8 cellular contexts compared by ENCODE assay signal in the genomic region with DNA sequence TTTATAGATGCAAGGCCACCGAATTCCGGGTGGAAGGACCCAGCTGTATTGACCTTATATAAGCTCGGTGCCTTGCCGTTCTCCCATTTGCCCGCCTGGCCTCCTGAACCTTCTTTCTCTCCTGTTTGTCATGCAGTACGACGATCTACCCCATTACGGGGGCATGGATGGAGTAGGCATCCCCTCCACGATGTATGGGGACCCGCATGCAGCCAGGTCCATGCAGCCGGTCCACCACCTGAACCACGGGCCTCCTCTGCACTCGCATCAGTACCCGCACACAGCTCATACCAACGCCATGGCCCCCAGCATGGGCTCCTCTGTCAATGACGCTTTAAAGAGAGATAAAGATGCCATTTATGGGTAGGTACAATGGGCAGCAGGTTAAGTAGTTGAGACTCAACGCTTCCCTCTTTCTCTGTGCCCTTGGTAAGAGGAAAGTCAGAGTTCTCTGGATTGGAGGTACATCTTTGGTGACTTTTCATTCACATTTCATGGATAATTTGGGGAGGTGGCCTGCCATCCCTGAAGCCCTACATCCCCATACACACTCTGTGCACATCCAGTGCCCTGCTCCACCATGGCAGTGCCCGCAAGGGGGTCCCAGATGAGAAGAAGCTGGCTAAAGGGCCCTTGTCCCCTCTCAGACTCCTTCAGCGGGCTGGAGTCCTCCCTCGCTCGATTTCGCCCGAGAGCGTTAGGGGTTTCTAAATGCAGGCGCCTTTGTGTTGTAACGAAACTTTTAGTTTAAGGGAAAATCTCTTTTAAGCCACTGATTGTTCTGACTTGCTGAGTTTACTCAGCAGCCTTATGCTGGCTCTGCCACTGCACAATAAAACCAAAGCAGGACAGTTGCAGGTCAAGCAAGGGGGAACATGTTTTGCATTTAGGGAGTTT. TPM values are rescaled to one million over a fixed set of nuclear protein-coding genes. Genes with fewer than 3 reads are reported as not detected.
DNase-seq lines count a peak whose midpoint lies in the region; ATAC-seq, FAIRE-seq and TF ChIP-seq lines count a peak whose summit lies in the region.

No MANE protein-coding gene starts in this region.

- peaks cover 34 to 62% of the 10 kb centered on the region in 2 donors for H3K4me1 Mint-ChIP-seq in immature natural killer cell

- ATAC-seq in K562 = no peak
- no peak for ATAC-seq in GM19455 (IDR thresholded peaks at IDR 0.05; ENCODE audit: unreplicated experiment)
- no peak for ATAC-seq in HG03378 (IDR thresholded peaks at IDR 0.05; ENCODE audit: unreplicated experiment)

- WGBS in K562 (ENCODE audit: insufficient coverage, low coverage, missing lambda C conversion rate) = 87% methylated on average over 21 of the region's 26 CpGs
- WGBS in small intestine, 3 donors = 28 to 46% (median 31%) methylated on average over 26 of the region's 26 CpGs

- no peak for FAIRE-seq in K562 (lab: Jason Lieb, UNC)
- no peak for FAIRE-seq in small intestine (lab: Jason Lieb, UNC)

- H2AFZ ChIP-seq in K562 (ENCODE audit: low read depth, low read length) = no peak overlapping the region; the same call in 1 of the 2 replicates

- no peaks in the 10 kb centered on the region for H3K9me1 ChIP-seq in K562 (ENCODE audit: control insufficient read depth, insufficient read depth, low read length)

- DNase-seq in HCEC 1CT = peak; percentile 53
- no peak for DNase-seq in K562 (ENCODE audit: extremely low read depth in 1 of 4, low spot score in 3 of 4)
- DNase-seq in immature natural killer cell = no peak
- no peak for DNase-seq in small intestine
- no peak for DNase-seq in DMS 273 (lab: John Stamatoyannopoulos, UW; ENCODE audit: unreplicated experiment)
- no peak for DNase-seq in Ammon's horn (ENCODE audit: low spot score)

- TF ChIP-seq RAD21 in K562 (CRISPR knock-in tag; conservative IDR thresholded peaks at IDR 0.05 in 1 of 2, IDR thresholded peaks at IDR 0.05 in 1 of 2) = no peak

- no peaks in the 10 kb centered on the region for H3K36me3 Mint-ChIP-seq in immature natural killer cell

- TF ChIP-seq EP300 in K562 (IDR thresholded peaks at IDR 0.05; ENCODE audit: low read length) = no peak

- peaks cover 0 to 6% (median 0%) of the 10 kb centered on the region in 6 donors for H3K9me3 Mint-ChIP-seq in immature natural killer cell

- no peak overlapping the region; a peak in 1 of 4 replicates for H3K9ac ChIP-seq in K562 (ENCODE audit: insufficient read depth in 1 of 2, low read depth in 2 of 2, low read length in 2 of 2)

- TF ChIP-seq CTCF in K562 (IDR thresholded peaks at IDR 0.05 in 2 of 3, conservative IDR thresholded peaks at IDR 0.05 in 1 of 3; ENCODE audit: insufficient read depth in 2 of 3, low read depth in 1 of 3, low read length in 3 of 3) = no peak

- no peaks in the 10 kb centered on the region for H4K20me1 ChIP-seq in K562 (replicated peaks; ENCODE audit: control insufficient read depth, insufficient read depth, low read length)

- BruUV-seq in K562 (replicated peaks; lab: Mats Ljungman, UMichigan) = no TSS peak

- in situ Hi-C loops in K562 (cut with MboI) = no loop called here

- H3K27me3 ChIP-seq in K562 (ENCODE audit: control insufficient read depth in 2 of 2, insufficient read depth in 2 of 2, low read length in 2 of 2) = no peaks in the 10 kb centered on the region
- peaks cover 3 to 15% of the 10 kb centered on the region in 2 donors for H3K27me3 ChIP-seq in small intestine (ENCODE audit: control insufficient read depth in 2 of 2, insufficient read depth in 2 of 2, low read length in 2 of 2)

- H3K4me3 ChIP-seq in K562 = peak overlapping the region; percentile 50; the same call in 1 of the 2 replicates
- H3K4me3 ChIP-seq in small intestine (ENCODE audit: low read depth in 1 of 2, low read length in 2 of 2) = peak overlapping the region; percentile 2 to 33

- H3K4me2 ChIP-seq in K562 (ENCODE audit: insufficient read depth, low read length) = peak overlapping the region; percentile 56

- H3K4me1 ChIP-seq in K562 (replicated peaks in 1 of 2; ENCODE audit: control insufficient read depth in 2 of 2, insufficient read depth in 2 of 2, low read length in 2 of 2) = peaks cover 0 to 22% of the 10 kb centered on the region in 2 experiments; a peak in 3 of 5 replicates
- H3K4me1 ChIP-seq in small intestine (ENCODE audit: control insufficient read depth in 2 of 2, insufficient read depth in 1 of 2, low read depth in 1 of 2, low read length in 1 of 2) = peaks cover 0 to 2% of the 10 kb centered on the region in 2 donors

- H3K27ac ChIP-seq in K562 (ENCODE audit: extremely low read depth, low read depth, low read length) = no peak overlapping the region
- peak overlapping the region in 1 of 2 donors; percentile 79 for H3K27ac ChIP-seq in small intestine (ENCODE audit: low read depth in 1 of 2, low read length in 1 of 2)

- CTCF ChIA-PET in K562 (lab: Yijun Ruan, JAX; ENCODE audit: low intra/inter-chr PET ratio) = no interaction called here

- H3K9me3 ChIP-seq in K562 (replicated peaks; ENCODE audit: control insufficient read depth, insufficient read depth, low read depth, low read length) (no peaks in the 10 kb centered on the region), small intestine (ENCODE audit: control insufficient read depth, low read depth) (no peaks in the 10 kb centered on the region)

- H3K27me3 Mint-ChIP-seq in immature natural killer cell (ENCODE audit: low read depth in 3 of 3) = peaks cover 30 to 42% (median 32%) of the 10 kb centered on the region in 3 donors

- intact Hi-C loops in K562 (cut with micrococcal nuclease) = loop anchor here (5.0 to 10.0 kb wide), 2 partner anchors 44 to 1037 kb away; no protein-coding TSS in a partner anchor

- H3K36me3 ChIP-seq in K562 (ENCODE audit: control insufficient read depth, insufficient read depth, low read length) (peaks cover 17% of the 10 kb centered on the region; the same call in 2 of the 3 replicates), small intestine (ENCODE audit: control insufficient read depth in 2 of 2, insufficient read depth in 2 of 2, low read length in 2 of 2) (no peaks in the 10 kb centered on the region)

- peak overlapping the region; percentile 62 to 96 (median 78) for H3K4me3 Mint-ChIP-seq in immature natural killer cell

- peaks cover 16% of the 10 kb centered on the region; the same call in 2 of the 3 replicates for H3K79me2 ChIP-seq in K562 (ENCODE audit: control insufficient read depth, insufficient read depth, low read length)

- H3K27ac Mint-ChIP-seq in immature natural killer cell = peak overlapping the region in 2 of 6 donors; percentile 7 to 59

- POLR2A ChIA-PET in K562 (lab: Yijun Ruan, JAX) = interaction anchor here (0.6 to 1.6 kb wide), 2 partner anchors 25 to 79 kb away, joined by 3 to 4 read pairs; no protein-coding TSS in a partner anchor

- no peak for TF ChIP-seq POLR2A in K562 (conservative IDR thresholded peaks at IDR 0.05)

TF ChIP-seq in K562, 482 proteins besides CTCF, POLR2A, EP300 and RAD21 (continues in another document):
- TF ChIP-seq, protein P1, sequence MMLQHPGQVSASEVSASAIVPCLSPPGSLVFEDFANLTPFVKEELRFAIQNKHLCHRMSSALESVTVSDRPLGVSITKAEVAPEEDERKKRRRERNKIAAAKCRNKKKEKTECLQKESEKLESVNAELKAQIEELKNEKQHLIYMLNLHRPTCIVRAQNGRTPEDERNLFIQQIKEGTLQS (IDR thresholded peaks at IDR 0.05) = no peak
- TF ChIP-seq, protein P1 (CRISPR knock-in tag; conservative IDR thresholded peaks at IDR 0.05) = no peak
- TF ChIP-seq FOXK1 (CRISPR knock-in tag; IDR thresholded peaks at IDR 0.05; ENCODE audit: borderline replicate concordance) (no peak), BCL6 (CRISPR knock-in tag; IDR thresholded peaks at IDR 0.05) (no peak), CREM (IDR thresholded peaks at IDR 0.05; ENCODE audit: low read depth) (no peak)
- TF ChIP-seq, protein P2, sequence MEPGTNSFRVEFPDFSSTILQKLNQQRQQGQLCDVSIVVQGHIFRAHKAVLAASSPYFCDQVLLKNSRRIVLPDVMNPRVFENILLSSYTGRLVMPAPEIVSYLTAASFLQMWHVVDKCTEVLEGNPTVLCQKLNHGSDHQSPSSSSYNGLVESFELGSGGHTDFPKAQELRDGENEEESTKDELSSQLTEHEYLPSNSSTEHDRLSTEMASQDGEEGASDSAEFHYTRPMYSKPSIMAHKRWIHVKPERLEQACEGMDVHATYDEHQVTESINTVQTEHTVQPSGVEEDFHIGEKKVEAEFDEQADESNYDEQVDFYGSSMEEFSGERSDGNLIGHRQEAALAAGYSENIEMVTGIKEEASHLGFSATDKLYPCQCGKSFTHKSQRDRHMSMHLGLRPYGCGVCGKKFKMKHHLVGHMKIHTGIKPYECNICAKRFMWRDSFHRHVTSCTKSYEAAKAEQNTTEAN (CRISPR knock-in tag; IDR thresholded peaks at IDR 0.05) = no peak

RNA-seq across cellular contexts. Expression of gene MEIS1, which starts 2.9 kb away (rescaled TPM):
- 13.6 and 52.6 TPM in 2 replicates for total RNA-seq in K562 (2011; cell fraction: chromatin; rRNA removed; ENCODE audit: low replicate concordance)
- total RNA-seq in K562 (2011; cell fraction: nucleolus; rRNA removed) = 11.7 and 15.3 TPM in 2 replicates
- 23.2 and 31.9 TPM in 2 replicates for total RNA-seq in K562 (2011; cell fraction: nucleoplasm; rRNA removed)
- 5.6 and 7.1 TPM in 2 replicates for total RNA-seq in K562 (2014; rRNA removed)
- total RNA-seq in K562 (2014; rRNA removed; fragmentation: Illumina TruSeq; extraction: Trizol) = 5.9 and 8.0 TPM in 2 replicates
- total RNA-seq in K562 (2015; rRNA removed; fragmentation: Illumina TruSeq; extraction: Trizol) = 7.1 and 7.5 TPM in 2 replicates
- total RNA-seq in K562 (2021) = 8.7 and 9.0 TPM in 2 replicates
- polyA plus RNA-seq in K562 (2011; rRNA removed) = 4.7 and 6.7 TPM in 2 replicates
- polyA plus RNA-seq in K562 (2011; cell fraction: cytosol; rRNA removed) = 3.0 and 4.7 TPM in 2 replicates
- 13.1 and 17.8 TPM in 2 replicates for polyA plus RNA-seq in K562 (2011; cell fraction: nucleus; rRNA removed)
- polyA plus RNA-seq in K562 (2012) = 4.0 and 4.8 TPM in 2 replicates
- polyA plus RNA-seq in K562 (2014; fragmentation: Illumina TruSeq; extraction: Trizol) = 3.5 and 3.9 TPM in 2 replicates
- 1 to 10 TPM; 2.3 to 6.7 TPM for polyA plus RNA-seq in K562 (2014; fragmentation: Nextera tagmentation; extraction: Ambion mirVana)
- 4.7 and 8.1 TPM in 2 replicates for polyA plus RNA-seq in K562 (2014; rRNA removed)
- 18.2 and 28.5 TPM in 2 replicates for polyA minus RNA-seq in K562 (2011; rRNA and poly(A)+ RNA removed)
- 4.7 and 5.2 TPM in 2 replicates for polyA minus RNA-seq in K562 (2011; cell fraction: cytosol; rRNA and poly(A)+ RNA removed)
- 19.8 and 25.3 TPM in 2 replicates for polyA minus RNA-seq in K562 (2011; cell fraction: nucleus; rRNA and poly(A)+ RNA removed)
- 1 to 10 TPM in 2 of 3 donors, not detected in 1; 1.3 to 1.7 TPM for polyA plus RNA-seq in immature natural killer cell
- polyA plus RNA-seq in small intestine = 1 to 10 TPM; 1.1 to 7.9 (median 3.2) TPM
